Comparison of ENCODE assay signal across 8 cellular contexts in genomic region chr11:75338516-75339218, GRCh38. TPM values are rescaled to one million over a fixed set of nuclear protein-coding genes. Genes with fewer than 3 reads are reported as not detected.
DNase-seq lines count a peak whose midpoint lies in the region; ATAC-seq, FAIRE-seq and TF ChIP-seq lines count a peak whose summit lies in the region.

No MANE protein-coding gene starts in this region.

- TF ChIP-seq EP300 in suprapubic skin (IDR thresholded peaks at IDR 0.05), result no peak

- peak overlapping the region; percentile 80 for H3K9ac ChIP-seq in adipocyte (ENCODE audit: low read length)

- no peaks in the 10 kb centered on the region for H3K9me3 ChIP-seq in adipocyte (ENCODE audit: control insufficient read depth, low read length)
- no peaks in the 10 kb centered on the region for H3K9me3 ChIP-seq in left lung
- H3K9me3 ChIP-seq in suprapubic skin, result no peaks in the 10 kb centered on the region
- H3K9me3 ChIP-seq in small intestine (ENCODE audit: control insufficient read depth, low read depth), result no peaks in the 10 kb centered on the region

- ATAC-seq in left lung (no peak), HG02798 (IDR thresholded peaks at IDR 0.05; ENCODE audit: poor library complexity, unreplicated experiment) (no peak)

- peak overlapping the region; percentile 43 for H3K4me3 Mint-ChIP-seq in activated T-cell treated with anti-CD3 and anti-CD28 coated beads, Interleukin-2, amount 50 U/mL, for 24 hours

- peak overlapping the region; percentile 80 for H3K27ac Mint-ChIP-seq in activated T-cell treated with anti-CD3 and anti-CD28 coated beads, Interleukin-2, amount 50 U/mL, for 24 hours

- TF ChIP-seq CTCF in left lung (IDR thresholded peaks at IDR 0.05), result no peak
- no peak for TF ChIP-seq CTCF in suprapubic skin (IDR thresholded peaks at IDR 0.05)

- WGBS in suprapubic skin, result 47% methylated on average over 8 of the region's 8 CpGs
- 57 to 60% (median 59%) methylated on average over 8 of the region's 8 CpGs for WGBS in small intestine, 3 donors

- H3K27me3 Mint-ChIP-seq in activated T-cell treated with anti-CD3 and anti-CD28 coated beads, Interleukin-2, amount 50 U/mL, for 24 hours, result no peaks in the 10 kb centered on the region

- intact Hi-C loops in left lung (cut with DNase I), result no loop called here

- H3K27ac ChIP-seq in left lung (peak overlapping the region; percentile 81 to 96), suprapubic skin (peak overlapping the region; percentile 43), small intestine (ENCODE audit: low read depth in 1 of 2, low read length in 1 of 2) (peak overlapping the region in 1 of 2 donors; percentile 88)

- peaks cover 83% of the 10 kb centered on the region for H3K4me1 Mint-ChIP-seq in activated T-cell treated with anti-CD3 and anti-CD28 coated beads, Interleukin-2, amount 50 U/mL, for 24 hours (ENCODE audit: low read depth)

- TF ChIP-seq POLR2A in suprapubic skin (IDR thresholded peaks at IDR 0.05), result no peak

- H3K9me3 Mint-ChIP-seq in activated T-cell treated with anti-CD3 and anti-CD28 coated beads, Interleukin-2, amount 50 U/mL, for 24 hours, result no peaks in the 10 kb centered on the region

- H3K27me3 ChIP-seq in adipocyte (replicated peaks; ENCODE audit: control insufficient read depth, insufficient read depth, low read length) (no peaks in the 10 kb centered on the region), left lung (no peaks in the 10 kb centered on the region), suprapubic skin (no peaks in the 10 kb centered on the region), small intestine (ENCODE audit: control insufficient read depth in 2 of 2, insufficient read depth in 2 of 2, low read length in 2 of 2) (no peaks in the 10 kb centered on the region)

- H3K4me1 ChIP-seq in adipocyte (ENCODE audit: control insufficient read depth, insufficient read depth, low read length), result peaks cover 78% of the 10 kb centered on the region
- H3K4me1 ChIP-seq in left lung, result peaks cover 80 to 100% of the 10 kb centered on the region in 2 donors
- H3K4me1 ChIP-seq in suprapubic skin, result peaks cover 97% of the 10 kb centered on the region
- H3K4me1 ChIP-seq in small intestine (ENCODE audit: control insufficient read depth in 2 of 2, insufficient read depth in 1 of 2, low read depth in 1 of 2, low read length in 1 of 2), result peaks cover 32 to 54% of the 10 kb centered on the region in 2 donors

- no peaks in the 10 kb centered on the region for H3K36me3 Mint-ChIP-seq in activated T-cell treated with anti-CD3 and anti-CD28 coated beads, Interleukin-2, amount 50 U/mL, for 24 hours (ENCODE audit: low read depth)

- H3K36me3 ChIP-seq in adipocyte (ENCODE audit: control insufficient read depth, insufficient read depth, low read length, severe bottlenecking) (no peaks in the 10 kb centered on the region), left lung (no peaks in the 10 kb centered on the region), suprapubic skin (no peaks in the 10 kb centered on the region), small intestine (ENCODE audit: control insufficient read depth in 2 of 2, insufficient read depth in 2 of 2, low read length in 2 of 2) (no peaks in the 10 kb centered on the region)

- H3K4me3 ChIP-seq in adipocyte (ENCODE audit: low read length) (peak overlapping the region; percentile 8), left lung (no peak overlapping the region), suprapubic skin (no peak overlapping the region), small intestine (ENCODE audit: low read depth in 1 of 2, low read length in 2 of 2) (no peak overlapping the region)

- DNase-seq in activated T-cell treated with anti-CD3 and anti-CD28 coated beads, Interleukin-2, amount 50 U/mL, for 24 hours, result no peak
- DNase-seq in activated T-cell treated with anti-CD3 and anti-CD28 coated beads, Interleukin-2, amount 50 U/mL, for 1 hour, result no peak
- no peak for DNase-seq in adipocyte (ENCODE audit: low read depth)
- DNase-seq in left lung, result no peak
- no peak for DNase-seq in suprapubic skin (ENCODE audit: low spot score in 2 of 2)
- no peak for DNase-seq in NCI-H345 (lab: John Stamatoyannopoulos, UW)
- DNase-seq in small intestine, result no peak

- FAIRE-seq in small intestine (lab: Jason Lieb, UNC), result no peak

RNA-seq across cellular contexts. Expression of gene ARRB1, which starts 12.8 kb away (rescaled TPM):
- total RNA-seq in left lung (100 to 1,000 TPM; 112 to 150 TPM), suprapubic skin (10 to 100 TPM; 24.8 to 57.2 (median 38.4) TPM)
- polyA plus RNA-seq in small intestine, result 10 to 100 TPM; 20.0 to 41.5 (median 28.2) TPM
